ENCODE assay signal across 8 cellular contexts in genomic region chr13:49098771-49099512, GRCh38.
DNase-seq lines count a peak whose midpoint lies in the region; ATAC-seq and TF ChIP-seq lines count a peak whose summit lies in the region.

No MANE protein-coding gene starts in this region.

- intact Hi-C loops in tibial artery (cut with DNase I; ENCODE audit: low total_unique reads) = loop anchor here (10.0 kb wide), 1 partner anchor 124 kb away; the partner anchor contains the start of gene FNDC3A

- no peaks in the 10 kb centered on the region for H3K27me3 ChIP-seq in muscle layer of duodenum (ENCODE audit: low read depth, low read length)
- no peaks in the 10 kb centered on the region for H3K27me3 ChIP-seq in tibial artery

- ATAC-seq in GM18861 (IDR thresholded peaks at IDR 0.05; ENCODE audit: unreplicated experiment) = no peak

- H3K4me1 ChIP-seq in muscle layer of duodenum (ENCODE audit: control insufficient read depth in 1 of 2, insufficient read depth in 2 of 2, low read length in 2 of 2) = peaks cover 12 to 23% of the 10 kb centered on the region in 2 donors
- H3K4me1 ChIP-seq in tibial artery = peaks cover 0 to 37% (median 23%) of the 10 kb centered on the region in 4 donors

- H3K36me3 ChIP-seq in muscle layer of duodenum (ENCODE audit: control insufficient read depth in 1 of 2, insufficient read depth in 2 of 2, low read length in 2 of 2) (no peaks in the 10 kb centered on the region), tibial artery (no peaks in the 10 kb centered on the region)

- H3K27ac ChIP-seq in muscle layer of duodenum (ENCODE audit: low read length) (peak overlapping the region; percentile 85), tibial artery (peak overlapping the region in 1 of 2 donors; percentile 29)

- DNase-seq in Daoy (ENCODE audit: low read depth) = peak; percentile 4
- peak; percentile 39 to 54 for DNase-seq in Kasumi-1 (lab: John Stamatoyannopoulos, UW)
- DNase-seq in choroid plexus epithelial cell (ENCODE audit: low read depth) = peak; percentile 47
- DNase-seq in DMS 273 (lab: John Stamatoyannopoulos, UW; ENCODE audit: unreplicated experiment) = no peak
- DNase-seq in tibial artery = no peak
- DNase-seq in hepatic stellate cell (ENCODE audit: low spot score) = no peak

- TF ChIP-seq CTCF in choroid plexus epithelial cell (conservative IDR thresholded peaks at IDR 0.05; ENCODE audit: low read depth, low read length) (peak; percentile 54), tibial artery (IDR thresholded peaks at IDR 0.05) (peak in 1 of 2 experiments; percentile 22)

- H3K9me3 ChIP-seq in muscle layer of duodenum (ENCODE audit: control insufficient read depth in 1 of 2, low read length in 2 of 2) = no peaks in the 10 kb centered on the region
- no peaks in the 10 kb centered on the region for H3K9me3 ChIP-seq in tibial artery

- H3K4me3 ChIP-seq in choroid plexus epithelial cell (ENCODE audit: low read depth, low read length) (no peak overlapping the region), muscle layer of duodenum (ENCODE audit: low read depth in 1 of 2, low read length in 2 of 2) (no peak overlapping the region), tibial artery (no peak overlapping the region)

Comparison
In these comparisons a context has a peak if more than half of its experiments do, and no peak if none do; other contexts are left out.
1. DNase-seq: peak in Daoy (single experiment), Kasumi-1 (2 of 2) and choroid plexus epithelial cell (single experiment); none in DMS 273 (single experiment), tibial artery (0 of 2) and hepatic stellate cell (single experiment).